Comparison of ENCODE assay signal across 25 cellular contexts in genomic region chr12:2142068-2142467, GRCh38.
DNase-seq lines count a peak whose midpoint lies in the region; ATAC-seq and FAIRE-seq lines count a peak whose summit lies in the region.
"Had no signal": no experiment of that assay in that cellular context is flagged by ENCODE, and none has a peak within 500 bp of the region (broad histone marks: within the 10 kb centered on the region; RNA-seq: fewer than 3 reads in every experiment).

No MANE protein-coding gene starts in this region.

- H3K27ac ChIP-seq in right cardiac atrium (ENCODE audit: low read length) (peak overlapping the region; percentile 1), small intestine (ENCODE audit: low read depth in 1 of 2, low read length in 1 of 2) (no peak overlapping the region)
- H3K27ac ChIP-seq: BLaER1, PC-9 had no signal

- H3K27me3 ChIP-seq in right cardiac atrium (ENCODE audit: control insufficient read depth, insufficient read depth) (no peaks in the 10 kb centered on the region), small intestine (ENCODE audit: control insufficient read depth in 2 of 2, insufficient read depth in 2 of 2, low read length in 2 of 2) (no peaks in the 10 kb centered on the region)
- H3K27me3 ChIP-seq: BLaER1 had no signal

- DNase-seq in HTR-8/SVneo (ENCODE audit: insufficient read length, low spot score) (no peak), Right ventricle myocardium superior (no peak), right cardiac atrium (no peak), small intestine (peak; percentile 43), UCSD-AML1 (lab: John Stamatoyannopoulos, UW; ENCODE audit: unreplicated experiment) (no peak), NCI-H146 (lab: John Stamatoyannopoulos, UW) (no peak)
- no peak for DNase-seq in activated naive CD4-positive, alpha-beta T cell treated with anti-CD3 and anti-CD28 coated beads, Interleukin-2, amount 50 U/mL, for 16 hours
- DNase-seq: CD4-positive, CD25-positive, alpha-beta regulatory T cell; DMS153; DND-41; Kasumi-1; NCI-H1092 treated with DMSO at 0.1 percent for 48 hours; NCI-H1436; NCI-H1930; NCI-H2107; NCI-H524 treated with DMSO at 0.1 percent for 48 hours; NCI-H774; NK-92 treated with Interleukin-12 subunit alpha and Interleukin-12 subunit beta, amount 100 ng/mL, for 24 hours; PC-9; SHP77 had no signal

- WGBS in right cardiac atrium = 68% methylated on average over 10 of the region's 10 CpGs
- 77 to 88% (median 78%) methylated on average over 10 of the region's 10 CpGs for WGBS in small intestine, 3 donors

- H3K9me3 ChIP-seq in right cardiac atrium (ENCODE audit: control insufficient read depth, low read length) = no peaks in the 10 kb centered on the region
- H3K9me3 ChIP-seq in small intestine (ENCODE audit: control insufficient read depth, low read depth) = no peaks in the 10 kb centered on the region
- H3K9me3 ChIP-seq: BLaER1, HAP-1 had no signal

- ATAC-seq in Right ventricle myocardium superior (ENCODE audit: poor library complexity) = peak; percentile 55
- ATAC-seq in right cardiac atrium = peak; percentile 32 to 35
- no peak for ATAC-seq in GM21576 (IDR thresholded peaks at IDR 0.05; ENCODE audit: unreplicated experiment)
- ATAC-seq: GM23338 had no signal

- H3K4me1 ChIP-seq in right cardiac atrium (ENCODE audit: control insufficient read depth, insufficient read depth, low read length) (peaks cover 20% of the 10 kb centered on the region), small intestine (ENCODE audit: control insufficient read depth in 2 of 2, insufficient read depth in 1 of 2, low read depth in 1 of 2, low read length in 1 of 2) (peaks cover 0 to 7% of the 10 kb centered on the region in 2 donors)
- H3K4me1 ChIP-seq: BLaER1, HAP-1 had no signal

- intact Hi-C loops in Right ventricle myocardium superior (cut with DNase I) = no loop called here
- intact Hi-C loops in right cardiac atrium (cut with DNase I) = no loop called here

- H3K36me3 ChIP-seq in small intestine (ENCODE audit: control insufficient read depth in 2 of 2, insufficient read depth in 2 of 2, low read length in 2 of 2) = no peaks in the 10 kb centered on the region
- H3K36me3 ChIP-seq: BLaER1, HAP-1 had no signal

- FAIRE-seq in HTR-8/SVneo (lab: Jason Lieb, UNC) = peak; percentile 60
- FAIRE-seq in small intestine (lab: Jason Lieb, UNC) = no peak
- FAIRE-seq: GM18507 had no signal

- H3K4me3 ChIP-seq in right cardiac atrium (ENCODE audit: low read length) (no peak overlapping the region), small intestine (ENCODE audit: low read depth in 1 of 2, low read length in 2 of 2) (no peak overlapping the region)
- H3K4me3 ChIP-seq: BLaER1, GM23338, HAP-1, PC-9 had no signal
